In genomic region chr6:87722831-87723726, GRCh38 we compare ENCODE assay signal across 8 cellular contexts. TPM values are rescaled to one million over a fixed set of nuclear protein-coding genes. Genes with fewer than 3 reads are reported as not detected.
DNase-seq lines count a peak whose midpoint lies in the region; ATAC-seq, FAIRE-seq and TF ChIP-seq lines count a peak whose summit lies in the region.

No MANE protein-coding gene starts in this region.

- no peak for TF ChIP-seq RAD21 in SK-N-SH (IDR thresholded peaks at IDR 0.05; ENCODE audit: low read length)

- no peaks in the 10 kb centered on the region for H3K9me3 Mint-ChIP-seq in CD8-positive, alpha-beta T cell

- no peaks in the 10 kb centered on the region for H3K27me3 ChIP-seq in SK-N-SH (ENCODE audit: insufficient read depth)
- no peaks in the 10 kb centered on the region for H3K27me3 ChIP-seq in CD8-positive, alpha-beta T cell (ENCODE audit: insufficient read depth, low read length)

- CTCF ChIA-PET in SK-N-SH (lab: Yijun Ruan, JAX): no interaction called here
- CTCF ChIA-PET in CD8-positive, alpha-beta T cell (lab: Charles Lee): no interaction called here

- H3K9me2 ChIP-seq in SK-N-SH: no peaks in the 10 kb centered on the region

- H3K4me3 ChIP-seq in SK-N-SH (ENCODE audit: low read depth in 2 of 2, low read length in 1 of 2) (no peak overlapping the region), mucosa of descending colon (no peak overlapping the region)
- H3K4me3 ChIP-seq in CD8-positive, alpha-beta T cell (ENCODE audit: low read depth, low read length): no peak overlapping the region

- WGBS in SK-N-SH (ENCODE audit: low lambda C conversion rate): 46% methylated on average over 8 of the region's 8 CpGs

- DNase-seq in GM12892 (ENCODE audit: insufficient read length) (no peak), SK-N-SH (no peak), erythroblast (lab: John Stamatoyannopoulos, UW) (peak; percentile 88 to 91), mucosa of descending colon (peak in 1 of 3 donors; percentile 48), activated gamma-delta T cell treated with Interleukin-2 at 50 U/mL for 16 hours (no peak)
- DNase-seq in CD8-positive, alpha-beta T cell: no peak

- no peak overlapping the region for H3K27ac Mint-ChIP-seq in CD8-positive, alpha-beta T cell

- H3K36me3 Mint-ChIP-seq in CD8-positive, alpha-beta T cell: no peaks in the 10 kb centered on the region

- H3K9me3 ChIP-seq in SK-N-SH: no peaks in the 10 kb centered on the region
- no peaks in the 10 kb centered on the region for H3K9me3 ChIP-seq in mucosa of descending colon
- no peaks in the 10 kb centered on the region for H3K9me3 ChIP-seq in CD8-positive, alpha-beta T cell (ENCODE audit: low read length)

- peak overlapping the region; percentile 69 for H2AFZ ChIP-seq in SK-N-SH (ENCODE audit: low read depth)

- intact Hi-C loops in mucosa of descending colon (cut with DNase I, micrococcal nuclease): no loop called here
- intact Hi-C loops in CD8-positive, alpha-beta T cell (cut with DNase I, micrococcal nuclease): no loop called here

- TF ChIP-seq CTCF in SK-N-SH (IDR thresholded peaks at IDR 0.05) (no peak), mucosa of descending colon (IDR thresholded peaks at IDR 0.05) (no peak)
- no peak for TF ChIP-seq CTCF in CD8-positive, alpha-beta T cell (IDR thresholded peaks at IDR 0.05)

- peak in 1 of 2 experiments; percentile 93; a peak in 2 of 4 replicates for TF ChIP-seq EP300 in SK-N-SH (IDR thresholded peaks at IDR 0.05; ENCODE audit: borderline replicate concordance in 1 of 2, low read depth in 1 of 2, low read length in 1 of 2)

- peaks cover 22% of the 10 kb centered on the region for H3K4me1 Mint-ChIP-seq in CD8-positive, alpha-beta T cell (ENCODE audit: low read depth)

- TF ChIP-seq POLR2A in GM12892 (IDR thresholded peaks at IDR 0.05; ENCODE audit: low read depth, low read length): no peak
- TF ChIP-seq POLR2A in erythroblast (IDR thresholded peaks at IDR 0.05; ENCODE audit: low read length): no peak

- H3K36me3 ChIP-seq in SK-N-SH (replicated peaks in 1 of 2; ENCODE audit: control insufficient read depth in 1 of 2, insufficient read depth in 2 of 2, low read length in 1 of 2) (no peaks in the 10 kb centered on the region), mucosa of descending colon (ENCODE audit: low read depth) (no peaks in the 10 kb centered on the region)
- H3K36me3 ChIP-seq in CD8-positive, alpha-beta T cell (ENCODE audit: insufficient read depth, low read length): no peaks in the 10 kb centered on the region

- H4K20me1 ChIP-seq in SK-N-SH (ENCODE audit: insufficient read depth): no peaks in the 10 kb centered on the region

- peak overlapping the region; percentile 41; the same call in 1 of the 2 replicates for H3K9ac ChIP-seq in SK-N-SH

- ATAC-seq in HG03196 (IDR thresholded peaks at IDR 0.05; ENCODE audit: unreplicated experiment): peak; percentile 41
- ATAC-seq in mucosa of descending colon: peak; percentile 73
- no peak for ATAC-seq in CD8-positive, alpha-beta T cell
- ATAC-seq in HG02623 (IDR thresholded peaks at IDR 0.05; ENCODE audit: unreplicated experiment): no peak

- H3K4me1 ChIP-seq in SK-N-SH (ENCODE audit: control insufficient read depth in 1 of 2, insufficient read depth in 2 of 2, low read depth in 1 of 2, low read length in 1 of 2) (peaks cover 7 to 15% of the 10 kb centered on the region in 2 experiments), mucosa of descending colon (ENCODE audit: low read depth) (no peaks in the 10 kb centered on the region)
- no peaks in the 10 kb centered on the region for H3K4me1 ChIP-seq in CD8-positive, alpha-beta T cell (ENCODE audit: insufficient read depth, low read length)

- 0 out of 2 replicates have a peak overlapping the region, but pooled peaks have one; percentile 5 for H3K4me2 ChIP-seq in SK-N-SH

- H3K79me2 ChIP-seq in SK-N-SH (ENCODE audit: insufficient read depth): no peaks in the 10 kb centered on the region

- no peaks in the 10 kb centered on the region for H3K27me3 Mint-ChIP-seq in CD8-positive, alpha-beta T cell (ENCODE audit: low read depth)

- no peaks in the 10 kb centered on the region for H3F3A ChIP-seq in SK-N-SH (replicated peaks; ENCODE audit: insufficient read depth)

- FAIRE-seq in GM12892 (lab: Jason Lieb, UNC): peak; percentile 68

- peak overlapping the region in 1 of 2 experiments; percentile 73; a peak in 2 of 4 replicates for H3K27ac ChIP-seq in SK-N-SH (ENCODE audit: low read depth in 2 of 2, low read length in 1 of 2)
- H3K27ac ChIP-seq in CD8-positive, alpha-beta T cell (ENCODE audit: low read depth, low read length): no peak overlapping the region

- POLR2A ChIA-PET in SK-N-SH (lab: Yijun Ruan, JAX): no interaction called here
- POLR2A ChIA-PET in CD8-positive, alpha-beta T cell (lab: Charles Lee): interaction anchor here (0.6 kb wide), 1 partner anchor 862 kb away, joined by 3 read pairs; no protein-coding TSS in a partner anchor

- H3K4me3 Mint-ChIP-seq in CD8-positive, alpha-beta T cell: no peak overlapping the region

TF ChIP-seq in SK-N-SH, 30 proteins besides CTCF, POLR2A, EP300 and RAD21 (continues in another document):
- peak; percentile 71; the same call in 1 of the 2 replicates for TF ChIP-seq MEF2A (IDR thresholded peaks at IDR 0.05; ENCODE audit: borderline replicate concordance, low read depth)
- TF ChIP-seq RXRA (IDR thresholded peaks at IDR 0.05; ENCODE audit: borderline replicate concordance, low read depth): peak; percentile 98
- TF ChIP-seq EZH2phosphoT487 (IDR thresholded peaks at IDR 0.05; ENCODE audit: borderline replicate concordance, low read depth): no peak
- TF ChIP-seq TCF12 (IDR thresholded peaks at IDR 0.05): peak; percentile 96
- peak; percentile 79 for TF ChIP-seq USF1 (IDR thresholded peaks at IDR 0.05; ENCODE audit: borderline replicate concordance, low read depth)
- TF ChIP-seq FOXJ3 (CRISPR knock-in tag; IDR thresholded peaks at IDR 0.05): no peak
- no peak for TF ChIP-seq RFX5 (IDR thresholded peaks at IDR 0.05; ENCODE audit: low read length)
- TF ChIP-seq NFIC (IDR thresholded peaks at IDR 0.05; ENCODE audit: borderline replicate concordance): peak; percentile 99
- TF ChIP-seq, protein P1, sequence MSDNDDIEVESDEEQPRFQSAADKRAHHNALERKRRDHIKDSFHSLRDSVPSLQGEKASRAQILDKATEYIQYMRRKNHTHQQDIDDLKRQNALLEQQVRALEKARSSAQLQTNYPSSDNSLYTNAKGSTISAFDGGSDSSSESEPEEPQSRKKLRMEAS (IDR thresholded peaks at IDR 0.05; ENCODE audit: low read depth): peak; percentile 97
- TF ChIP-seq ELF1 (IDR thresholded peaks at IDR 0.05): peak; percentile 53; the same call in 1 of the 2 replicates
- peak; percentile 94 for TF ChIP-seq JUND (IDR thresholded peaks at IDR 0.05)
- TF ChIP-seq FOSL2 (IDR thresholded peaks at IDR 0.05; ENCODE audit: borderline replicate concordance, low read depth): peak; percentile 96
- peak; percentile 96 for TF ChIP-seq SIN3A (IDR thresholded peaks at IDR 0.05; ENCODE audit: borderline replicate concordance, low read depth, low read length)
- TF ChIP-seq GABPA (IDR thresholded peaks at IDR 0.05; ENCODE audit: low read depth): no peak
- no peak for TF ChIP-seq SMC3 (IDR thresholded peaks at IDR 0.05; ENCODE audit: low read depth, low read length)
- TF ChIP-seq, protein P2, sequence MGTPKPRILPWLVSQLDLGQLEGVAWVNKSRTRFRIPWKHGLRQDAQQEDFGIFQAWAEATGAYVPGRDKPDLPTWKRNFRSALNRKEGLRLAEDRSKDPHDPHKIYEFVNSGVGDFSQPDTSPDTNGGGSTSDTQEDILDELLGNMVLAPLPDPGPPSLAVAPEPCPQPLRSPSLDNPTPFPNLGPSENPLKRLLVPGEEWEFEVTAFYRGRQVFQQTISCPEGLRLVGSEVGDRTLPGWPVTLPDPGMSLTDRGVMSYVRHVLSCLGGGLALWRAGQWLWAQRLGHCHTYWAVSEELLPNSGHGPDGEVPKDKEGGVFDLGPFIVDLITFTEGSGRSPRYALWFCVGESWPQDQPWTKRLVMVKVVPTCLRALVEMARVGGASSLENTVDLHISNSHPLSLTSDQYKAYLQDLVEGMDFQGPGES (IDR thresholded peaks at IDR 0.05; ENCODE audit: low read depth, low read length): no peak
- peak; percentile 63; the same call in 1 of the 2 replicates for TF ChIP-seq POLR2AphosphoS5 (IDR thresholded peaks at IDR 0.05; ENCODE audit: low read depth, low read length)
- TF ChIP-seq USF2 (IDR thresholded peaks at IDR 0.05; ENCODE audit: borderline replicate concordance, low read depth, low read length): no peak
- TF ChIP-seq MXI1 (IDR thresholded peaks at IDR 0.05; ENCODE audit: low read depth, low read length): no peak
- TF ChIP-seq FOXM1 (IDR thresholded peaks at IDR 0.05; ENCODE audit: low read depth): no peak
- TF ChIP-seq PBX3 (IDR thresholded peaks at IDR 0.05): peak; percentile 95

RNA-seq across cellular contexts. Expression of gene AKIRIN2, which starts 21.0 kb away (rescaled TPM):
- polyA plus RNA-seq in GM12892 (2012; ENCODE audit: missing spikeins): 47.7 TPM
- polyA plus RNA-seq in SK-N-SH (2012; rRNA removed): 12.3 and 19.0 TPM in 2 replicates
- polyA plus RNA-seq in SK-N-SH (2012; cell fraction: cytosol; rRNA removed): 28.5 and 31.7 TPM in 2 replicates
- polyA plus RNA-seq in SK-N-SH (2012; cell fraction: nucleus; rRNA removed): 22.4 and 25.4 TPM in 2 replicates
- total RNA-seq in mucosa of descending colon: 10 to 100 TPM; 32.3 to 41.0 (median 33.2) TPM
- 10 to 100 TPM; 79.4 to 82.4 TPM for total RNA-seq in CD8-positive, alpha-beta T cell

Comparison
In these comparisons a context has a peak if more than half of its experiments do, and no peak if none do; other contexts are left out.
1. DNase-seq: peak in erythroblast (2 of 2); none in GM12892 (single experiment), SK-N-SH (single experiment), activated gamma-delta T cell treated with Interleukin-2 at 50 U/mL for 16 hours (single experiment) and CD8-positive, alpha-beta T cell (0 of 7).
2. ATAC-seq: peak in HG03196 (single experiment) and mucosa of descending colon (single experiment); none in CD8-positive, alpha-beta T cell (single experiment) and HG02623 (single experiment).